Comparison of ENCODE assay signal across 9 cellular contexts in the genomic region with DNA sequence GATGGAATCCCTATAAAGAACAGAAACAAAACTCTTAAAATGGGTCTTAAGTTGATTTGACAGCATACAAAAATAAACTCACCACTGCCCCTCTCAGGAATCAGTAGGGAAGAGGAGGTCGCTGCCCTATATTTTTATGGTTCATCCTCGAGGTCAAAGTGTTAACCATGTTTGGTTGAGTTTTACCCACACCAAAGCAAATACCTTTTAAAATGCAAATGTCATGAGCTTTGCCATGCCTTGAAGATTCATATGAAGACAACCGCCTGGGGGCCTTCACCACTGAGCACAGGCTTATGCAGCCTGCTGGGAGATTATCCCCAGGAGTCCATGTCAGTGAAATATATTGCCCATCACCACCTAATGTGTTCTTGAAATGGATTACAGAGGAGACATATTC.
DNase-seq lines count a peak whose midpoint lies in the region; ATAC-seq and TF ChIP-seq lines count a peak whose summit lies in the region.
"Had no signal": no experiment of that assay in that cellular context is flagged by ENCODE, and none has a peak within 500 bp of the region (broad histone marks: within the 10 kb centered on the region; RNA-seq: fewer than 3 reads in every experiment).

No MANE protein-coding gene starts in this region.

- peaks cover 5 to 36% (median 15%) of the 10 kb centered on the region in 3 donors for H3K36me3 Mint-ChIP-seq in CD8-positive, alpha-beta memory T cell
- peaks cover 34% of the 10 kb centered on the region for H3K36me3 Mint-ChIP-seq in T-helper 1 cell treated with Interleukin-12 subunit alpha and Interleukin-12 subunit beta and Interleukin-4 antibody, amounts not matched to agents 30 μg/mL and 1 μg/mL, for 36 hours (ENCODE audit: low read depth)
- peaks cover 20% of the 10 kb centered on the region for H3K36me3 Mint-ChIP-seq in effector memory CD8-positive, alpha-beta T cell (ENCODE audit: insufficient read depth)

- H3K4me1 Mint-ChIP-seq in CD8-positive, alpha-beta memory T cell: peaks cover 25 to 40% (median 38%) of the 10 kb centered on the region in 3 donors
- H3K4me1 Mint-ChIP-seq in T-helper 1 cell treated with Interleukin-12 subunit alpha and Interleukin-12 subunit beta and Interleukin-4 antibody, amounts not matched to agents 30 μg/mL and 1 μg/mL, for 36 hours (ENCODE audit: low read depth): peaks cover 20% of the 10 kb centered on the region
- peaks cover 16 to 26% of the 10 kb centered on the region in 2 donors for H3K4me1 Mint-ChIP-seq in effector memory CD8-positive, alpha-beta T cell (ENCODE audit: low read depth in 2 of 2)

- H3K4me1 ChIP-seq in CD8-positive, alpha-beta memory T cell (ENCODE audit: insufficient read depth, low read length): no peaks in the 10 kb centered on the region

- peak in 2 of 5 donors; percentile 59 to 71 for DNase-seq in CD8-positive, alpha-beta memory T cell
- peak; percentile 22 to 49 (median 36) for DNase-seq in effector memory CD8-positive, alpha-beta T cell
- DNase-seq in H4 (ENCODE audit: low spot score) (no peak), middle frontal gyrus (ENCODE audit: extremely low spot score, low spot score) (no peak)
- DNase-seq: activated CD4-positive, CD25-positive, alpha-beta regulatory T cell; NCI-H2029 treated with DMSO at 0.1 percent for 48 hours had no signal

- H3K27ac Mint-ChIP-seq in CD8-positive, alpha-beta memory T cell: peak overlapping the region in 7 of 8 donors; percentile 23 to 81 (median 48)
- H3K27ac Mint-ChIP-seq in T-helper 1 cell treated with Interleukin-12 subunit alpha and Interleukin-12 subunit beta and Interleukin-4 antibody, amounts not matched to agents 30 μg/mL and 1 μg/mL, for 36 hours: no peak overlapping the region
- H3K27ac Mint-ChIP-seq in effector memory CD8-positive, alpha-beta T cell: peak overlapping the region in 1 of 2 donors; percentile 20

- peak overlapping the region in 6 of 7 donors; percentile 1 to 59 (median 32) for H3K4me3 Mint-ChIP-seq in CD8-positive, alpha-beta memory T cell
- H3K4me3 Mint-ChIP-seq in T-helper 1 cell treated with Interleukin-12 subunit alpha and Interleukin-12 subunit beta and Interleukin-4 antibody, amounts not matched to agents 30 μg/mL and 1 μg/mL, for 36 hours: peak overlapping the region; percentile 43
- peak overlapping the region; percentile 37 to 57 for H3K4me3 Mint-ChIP-seq in effector memory CD8-positive, alpha-beta T cell

- H3K27me3 ChIP-seq in CD8-positive, alpha-beta memory T cell (ENCODE audit: insufficient read depth, low read length, poor library complexity, severe bottlenecking): no peaks in the 10 kb centered on the region

- CTCF ChIA-PET in CD8-positive, alpha-beta memory T cell (lab: Charles Lee): interaction anchor here (0.6 to 5.2 kb wide), 13 partner anchors 9 to 101 kb away, joined by 3 to 28 read pairs (median 5); partner anchors contain the start of gene CCR4

- peaks cover 7% of the 10 kb centered on the region for H3K36me3 ChIP-seq in CD8-positive, alpha-beta memory T cell (ENCODE audit: insufficient read depth, low read length)

- POLR2A ChIA-PET in CD8-positive, alpha-beta memory T cell (lab: Charles Lee): interaction anchor here (0.6 kb wide), 1 partner anchor 27 kb away, joined by 3 read pairs; no protein-coding TSS in a partner anchor

- H3K27me3 Mint-ChIP-seq in CD8-positive, alpha-beta memory T cell: no peaks in the 10 kb centered on the region
- H3K27me3 Mint-ChIP-seq in T-helper 1 cell treated with Interleukin-12 subunit alpha and Interleukin-12 subunit beta and Interleukin-4 antibody, amounts not matched to agents 30 μg/mL and 1 μg/mL, for 36 hours (ENCODE audit: low read depth): no peaks in the 10 kb centered on the region
- no peaks in the 10 kb centered on the region for H3K27me3 Mint-ChIP-seq in effector memory CD8-positive, alpha-beta T cell

- H3K27ac ChIP-seq in CD8-positive, alpha-beta memory T cell (ENCODE audit: low read depth, low read length): no peak overlapping the region

- H3K4me3 ChIP-seq in CD8-positive, alpha-beta memory T cell (ENCODE audit: low read length): no peak overlapping the region

- H3K9me3 ChIP-seq in CD8-positive, alpha-beta memory T cell (ENCODE audit: low read length): no peaks in the 10 kb centered on the region

- ATAC-seq in GM18907 (IDR thresholded peaks at IDR 0.05; ENCODE audit: unreplicated experiment) (peak; percentile 45), SK-N-SH treated with all-trans-retinoic acid at 6 μM for 48 hours (no peak)
- ATAC-seq in effector memory CD8-positive, alpha-beta T cell (replicated peaks): peak; percentile 96

- H3K9me3 Mint-ChIP-seq in CD8-positive, alpha-beta memory T cell: no peaks in the 10 kb centered on the region
- no peaks in the 10 kb centered on the region for H3K9me3 Mint-ChIP-seq in T-helper 1 cell treated with Interleukin-12 subunit alpha and Interleukin-12 subunit beta and Interleukin-4 antibody, amounts not matched to agents 30 μg/mL and 1 μg/mL, for 36 hours
- no peaks in the 10 kb centered on the region for H3K9me3 Mint-ChIP-seq in effector memory CD8-positive, alpha-beta T cell

TF ChIP-seq in SK-N-SH treated with all-trans-retinoic acid at 6 μM for 48 hours, 23 proteins besides CTCF, POLR2A, EP300 and RAD21 (continues in another document):
- TF ChIP-seq, protein P1, sequence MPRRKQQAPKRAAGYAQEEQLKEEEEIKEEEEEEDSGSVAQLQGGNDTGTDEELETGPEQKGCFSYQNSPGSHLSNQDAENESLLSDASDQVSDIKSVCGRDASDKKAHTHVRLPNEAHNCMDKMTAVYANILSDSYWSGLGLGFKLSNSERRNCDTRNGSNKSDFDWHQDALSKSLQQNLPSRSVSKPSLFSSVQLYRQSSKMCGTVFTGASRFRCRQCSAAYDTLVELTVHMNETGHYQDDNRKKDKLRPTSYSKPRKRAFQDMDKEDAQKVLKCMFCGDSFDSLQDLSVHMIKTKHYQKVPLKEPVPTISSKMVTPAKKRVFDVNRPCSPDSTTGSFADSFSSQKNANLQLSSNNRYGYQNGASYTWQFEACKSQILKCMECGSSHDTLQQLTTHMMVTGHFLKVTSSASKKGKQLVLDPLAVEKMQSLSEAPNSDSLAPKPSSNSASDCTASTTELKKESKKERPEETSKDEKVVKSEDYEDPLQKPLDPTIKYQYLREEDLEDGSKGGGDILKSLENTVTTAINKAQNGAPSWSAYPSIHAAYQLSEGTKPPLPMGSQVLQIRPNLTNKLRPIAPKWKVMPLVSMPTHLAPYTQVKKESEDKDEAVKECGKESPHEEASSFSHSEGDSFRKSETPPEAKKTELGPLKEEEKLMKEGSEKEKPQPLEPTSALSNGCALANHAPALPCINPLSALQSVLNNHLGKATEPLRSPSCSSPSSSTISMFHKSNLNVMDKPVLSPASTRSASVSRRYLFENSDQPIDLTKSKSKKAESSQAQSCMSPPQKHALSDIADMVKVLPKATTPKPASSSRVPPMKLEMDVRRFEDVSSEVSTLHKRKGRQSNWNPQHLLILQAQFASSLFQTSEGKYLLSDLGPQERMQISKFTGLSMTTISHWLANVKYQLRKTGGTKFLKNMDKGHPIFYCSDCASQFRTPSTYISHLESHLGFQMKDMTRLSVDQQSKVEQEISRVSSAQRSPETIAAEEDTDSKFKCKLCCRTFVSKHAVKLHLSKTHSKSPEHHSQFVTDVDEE (CRISPR knock-in tag; IDR thresholded peaks at IDR 0.05): no peak
- TF ChIP-seq SNAI2 (CRISPR knock-in tag; IDR thresholded peaks at IDR 0.05): no peak
- no peak for TF ChIP-seq PPARA (CRISPR knock-in tag; IDR thresholded peaks at IDR 0.05; ENCODE audit: borderline replicate concordance)
- no peak for TF ChIP-seq ZNF565 (CRISPR knock-in tag; conservative IDR thresholded peaks at IDR 0.05; ENCODE audit: low read depth)
- no peak for TF ChIP-seq TCF4 (CRISPR knock-in tag; IDR thresholded peaks at IDR 0.05; ENCODE audit: borderline replicate concordance)
- TF ChIP-seq ZFP3 (CRISPR knock-in tag; IDR thresholded peaks at IDR 0.05): no peak
- TF ChIP-seq TOX (CRISPR knock-in tag; IDR thresholded peaks at IDR 0.05; ENCODE audit: borderline replicate concordance): no peak
- no peak for TF ChIP-seq PATZ1 (CRISPR knock-in tag; IDR thresholded peaks at IDR 0.05; ENCODE audit: borderline replicate concordance)
- no peak for TF ChIP-seq ZNF8 (CRISPR knock-in tag; IDR thresholded peaks at IDR 0.05)
- TF ChIP-seq OSR1 (CRISPR knock-in tag; IDR thresholded peaks at IDR 0.05): no peak
- no peak for TF ChIP-seq ZC3H10 (CRISPR knock-in tag; IDR thresholded peaks at IDR 0.05)
- TF ChIP-seq ARNTL (CRISPR knock-in tag; IDR thresholded peaks at IDR 0.05; ENCODE audit: borderline replicate concordance, low read depth): no peak
- TF ChIP-seq RARB (CRISPR knock-in tag; IDR thresholded peaks at IDR 0.05): no peak
- TF ChIP-seq ESRRG (CRISPR knock-in tag; IDR thresholded peaks at IDR 0.05): no peak
- TF ChIP-seq ZFP30 (CRISPR knock-in tag; IDR thresholded peaks at IDR 0.05): no peak
- TF ChIP-seq CREB5 (CRISPR knock-in tag; IDR thresholded peaks at IDR 0.05; ENCODE audit: low read depth): no peak

Comparison
In these comparisons a context has a peak if more than half of its experiments do, and no peak if none do; other contexts are left out.
1. DNase-seq: peak in effector memory CD8-positive, alpha-beta T cell (3 of 3); none in H4 (single experiment) and middle frontal gyrus (single experiment).
2. Peak in every context shown above with its lines, with median percentiles within 50 percentile points of each other: H3K4me3 Mint-ChIP-seq.